Comparison of ENCODE assay signal across 8 cellular contexts in genomic region chr14:102917469-102918211, GRCh38. TPM values are rescaled to one million over a fixed set of nuclear protein-coding genes. Genes with fewer than 3 reads are reported as not detected.
DNase-seq lines count a peak whose midpoint lies in the region; ATAC-seq and TF ChIP-seq lines count a peak whose summit lies in the region.

No MANE protein-coding gene starts in this region.

- H3K9me3 ChIP-seq in AG04450 (ENCODE audit: control insufficient read depth, insufficient read depth, low read length) (peaks cover 3% of the 10 kb centered on the region; the same call in 1 of the 2 replicates), cardiac muscle cell (ENCODE audit: low read depth) (no peaks in the 10 kb centered on the region)

- CTCF ChIA-PET in AG04450 (lab: Charles Lee), result interaction anchor here (1.4 to 2.7 kb wide), 2 partner anchors 142 to 223 kb away, joined by 6 to 25 read pairs; no protein-coding TSS in a partner anchor

- H3K27ac ChIP-seq in AG04450 (ENCODE audit: low read depth, low read length) (no peak overlapping the region), cardiac muscle cell (no peak overlapping the region)

- no peak overlapping the region for H3K4me3 ChIP-seq in AG04450 (ENCODE audit: low read depth, low read length)
- H3K4me3 ChIP-seq in cardiac muscle cell, result no peak overlapping the region

- ATAC-seq in HG02885 (IDR thresholded peaks at IDR 0.05; ENCODE audit: poor library complexity, unreplicated experiment), result no peak

- H3K27me3 ChIP-seq in AG04450 (ENCODE audit: control insufficient read depth, insufficient read depth, low read length) (peaks cover 11% of the 10 kb centered on the region), cardiac muscle cell (peaks cover 21% of the 10 kb centered on the region)

- DNase-seq in AG04450 (ENCODE audit: low read depth, low spot score), result no peak
- peak; percentile 86 for DNase-seq in GM13977 (ENCODE audit: low spot score)
- DNase-seq in RPMI7951 (ENCODE audit: low read depth), result peak; percentile 24
- DNase-seq in activated naive CD4-positive, alpha-beta T cell (lab: John Stamatoyannopoulos, UW), result peak in 3 of 4 experiments; percentile 21 to 44 (median 22)
- DNase-seq in cardiac muscle cell (ENCODE audit: low read depth in 1 of 2, low spot score in 1 of 2), result peak; percentile 54 to 75
- DNase-seq in stimulated activated CD4-positive, alpha-beta T cell treated with anti-CD3 and anti-CD28 coated beads, Interleukin-12 subunit alpha, Interleukin-12 subunit beta, amount 100 ng/mL, for 4 hours, result peak; percentile 62
- DNase-seq in middle frontal gyrus (ENCODE audit: extremely low spot score, low spot score), result no peak

- TF ChIP-seq CTCF in AG04450 (IDR thresholded peaks at IDR 0.05; ENCODE audit: low read depth, low read length) (peak; percentile 73), GM13977 (IDR thresholded peaks at IDR 0.05; ENCODE audit: extremely low read depth, insufficient read depth, missing control alignments) (peak; percentile 80), cardiac muscle cell (IDR thresholded peaks at IDR 0.05; ENCODE audit: low read depth, low read length) (peak; percentile 79)

- POLR2A ChIA-PET in AG04450 (lab: Yijun Ruan, JAX), result interaction anchor here (0.6 kb wide), 1 partner anchor 143 kb away, joined by 3 read pairs; no protein-coding TSS in a partner anchor

- H3K4me1 ChIP-seq in cardiac muscle cell (ENCODE audit: low read depth), result no peaks in the 10 kb centered on the region

- in situ Hi-C loops in GM13977 (cut with MboI; ENCODE audit: low pct_unique_long_range_greater_than_20kb, low sequenced_read_pairs, unreplicated experiment), result loop anchor here (10.0 kb wide), 2 partner anchors 143 to 223 kb away; partner anchors contain the start of gene TRAF3

- no peaks in the 10 kb centered on the region for H3K36me3 ChIP-seq in cardiac muscle cell

RNA-seq across cellular contexts. Expression of gene AMN, which starts 4.8 kb away (rescaled TPM):
- polyA plus RNA-seq in AG04450 (2011; rRNA removed) (0.06 TPM in 2 replicates), cardiac muscle cell (1.3 and 2.5 TPM in 2 replicates)
- polyA minus RNA-seq in AG04450 (2011; rRNA and poly(A)+ RNA removed), result not detected in 2 replicates
- not detected in 2 replicates for total RNA-seq in RPMI7951 (2014; rRNA removed; shearing (Covaris generic))
- total RNA-seq in cardiac muscle cell, result 0.21 and 0.48 TPM in 2 replicates

Comparison
In these comparisons a context has a peak if more than half of its experiments do, and no peak if none do; other contexts are left out.
1. DNase-seq: peak in GM13977 (single experiment), RPMI7951 (single experiment), activated naive CD4-positive, alpha-beta T cell (3 of 4), cardiac muscle cell (2 of 2) and stimulated activated CD4-positive, alpha-beta T cell treated with anti-CD3 and anti-CD28 coated beads, Interleukin-12 subunit alpha, Interleukin-12 subunit beta, amount 100 ng/mL, for 4 hours (single experiment); none in AG04450 (single experiment) and middle frontal gyrus (single experiment).
2. Peak in every context shown above with its lines, with median percentiles within 50 percentile points of each other: CTCF ChIP-seq.